In genomic region chr3:86228106-86228505, GRCh38 we compare ENCODE assay signal across 1 cellular context.
TF ChIP-seq lines count a peak whose summit lies in the region.

No MANE protein-coding gene starts in this region.

TF ChIP-seq in GM23338, 12 proteins besides CTCF, POLR2A, EP300 and RAD21 (continued from another document):
- TF ChIP-seq REST (IDR thresholded peaks at IDR 0.05; ENCODE audit: unreplicated experiment) (no peak), ZNF462 (CRISPR knock-in tag; IDR thresholded peaks at IDR 0.05) (no peak)
